Comparison of ENCODE assay signal across 23 cellular contexts in genomic region chr6:151437401-151437800, GRCh38. TPM values are rescaled to one million over a fixed set of nuclear protein-coding genes. Genes with fewer than 3 reads are reported as not detected.
A peak's percentile ranks its signal among the peaks of the same experiment; 100 is the strongest.
DNase-seq lines count a peak whose midpoint lies in the region; ATAC-seq, FAIRE-seq and TF ChIP-seq lines count a peak whose summit lies in the region.
"Had no signal": no experiment of that assay in that cellular context is flagged by ENCODE, and none has a peak within 500 bp of the region (broad histone marks: within the 10 kb centered on the region; RNA-seq: fewer than 3 reads in every experiment).

No MANE protein-coding gene starts in this region.

- no peak for DNase-seq in A673 (ENCODE audit: low spot score)
- peak; percentile 51 for DNase-seq in IMR-90
- DNase-seq in bronchial epithelial cell (ENCODE audit: low read depth): peak; percentile 61
- no peak for DNase-seq in left lobe of liver (ENCODE audit: low spot score)
- no peak for DNase-seq in cortex of kidney (lab: John Stamatoyannopoulos, UW)
- no peak for DNase-seq in cerebellum (ENCODE audit: low spot score)
- DNase-seq in stimulated activated CD4-positive, alpha-beta T cell treated with anti-CD3 and anti-CD28 coated beads, Interleukin-15, amount 100 ng/mL, for 24 hours: no peak
- DNase-seq: activated CD4-positive, alpha-beta memory T cell treated with anti-CD3 and anti-CD28 coated beads for 36 hours; activated T-cell treated with anti-CD3 and anti-CD28 coated beads, Interleukin-2, amount 50 U/mL, for 4 hours; effector CD8-positive, alpha-beta T cell; NCI-H2029 treated with DMSO at 0.1 percent for 48 hours; NCI-H446 treated with DMSO at 0.1 percent for 48 hours; psoas muscle; stimulated activated CD4-positive, alpha-beta T cell treated with anti-CD3 and anti-CD28 coated beads, Interleukin-12 subunit alpha, Interleukin-12 subunit beta, amount 100 ng/mL, for 4 hours; thyroid gland had no signal

- peaks cover 4% of the 10 kb centered on the region; the same call in 1 of the 2 replicates for H3K9me1 ChIP-seq in IMR-90 (ENCODE audit: insufficient read depth, low read length)

- no peak overlapping the region for H4K8ac ChIP-seq in IMR-90 (ENCODE audit: low read depth in 2 of 2, low read length in 2 of 2)

- H2AK5ac ChIP-seq in IMR-90 (ENCODE audit: low read depth, low read length): no peak overlapping the region

- no peak for TF ChIP-seq POLR2A in IMR-90 (IDR thresholded peaks at IDR 0.05; ENCODE audit: low read depth, low read length)

- H3K79me1 ChIP-seq in IMR-90 (ENCODE audit: low read depth in 1 of 2, low read length in 2 of 2): peaks cover 13 to 34% of the 10 kb centered on the region in 2 experiments

- no peak overlapping the region for H3K4me2 ChIP-seq in IMR-90 (ENCODE audit: low read depth, low read length)

- H3K4me1 ChIP-seq in A673 (ENCODE audit: insufficient read depth, low read length, poor library complexity, severe bottlenecking) (peaks cover 28% of the 10 kb centered on the region), IMR-90 (ENCODE audit: control insufficient read depth, insufficient read depth, low read length) (peaks cover 2% of the 10 kb centered on the region)

- no peak for FAIRE-seq in bronchial epithelial cell (lab: Jason Lieb, UNC)
- FAIRE-seq: A204.1 had no signal

- peaks cover 6% of the 10 kb centered on the region for H3K36me3 ChIP-seq in A673 (ENCODE audit: insufficient read depth, low read length, poor library complexity, severe bottlenecking)
- H3K36me3 ChIP-seq in IMR-90 (ENCODE audit: control insufficient read depth, insufficient read depth, low read length): peaks cover 1% of the 10 kb centered on the region
- peaks cover 2% of the 10 kb centered on the region for H3K36me3 ChIP-seq in bronchial epithelial cell (ENCODE audit: control insufficient read depth, insufficient read depth, low read length)
- H3K36me3 ChIP-seq: thyroid gland had no signal

- H3K4ac ChIP-seq in IMR-90 (ENCODE audit: low read depth, low read length): no peak overlapping the region

- H3K9me3 ChIP-seq in A673 (ENCODE audit: low read depth, low read length, poor library complexity, severe bottlenecking) (no peaks in the 10 kb centered on the region), IMR-90 (ENCODE audit: control insufficient read depth, insufficient read depth, low read length) (no peaks in the 10 kb centered on the region)
- H3K9me3 ChIP-seq: psoas muscle, thyroid gland had no signal

- intact Hi-C loops in A673 (cut with micrococcal nuclease; ENCODE audit: unreplicated experiment) (loop anchor here (10.0 kb wide), 1 partner anchor 327 kb away; no protein-coding TSS in a partner anchor), IMR-90 (cut with micrococcal nuclease) (no loop called here)

- no peak overlapping the region for H2BK20ac ChIP-seq in IMR-90 (ENCODE audit: low read depth, low read length)

- H3K23ac ChIP-seq in IMR-90 (ENCODE audit: low read depth, low read length): no peak overlapping the region

- no peak for TF ChIP-seq RAD21 in IMR-90 (IDR thresholded peaks at IDR 0.05; ENCODE audit: low read length)

- H2BK120ac ChIP-seq in IMR-90 (ENCODE audit: low read depth, low read length): no peak overlapping the region

- BruUV-seq in A673 (replicated peaks; lab: Mats Ljungman, UMichigan): no TSS peak
- BruUV-seq in IMR-90 (replicated peaks; lab: Mats Ljungman, UMichigan): no TSS peak

- no peak overlapping the region for H3K14ac ChIP-seq in IMR-90 (replicated peaks; ENCODE audit: low read depth, low read length)

- TF ChIP-seq CTCF in A673 (conservative IDR thresholded peaks at IDR 0.05; ENCODE audit: low read depth, low read length) (no peak), IMR-90 (conservative IDR thresholded peaks at IDR 0.05; ENCODE audit: low read depth, low read length) (no peak), bronchial epithelial cell (IDR thresholded peaks at IDR 0.05; ENCODE audit: insufficient read depth, low read length, severe bottlenecking) (no peak)

- POLR2A ChIA-PET in A673 (lab: Charles Lee; ENCODE audit: low non-redundant PET) (no interaction called here), IMR-90 (lab: Charles Lee; ENCODE audit: unreplicated experiment) (interaction anchor here (0.6 to 1.1 kb wide), 2 partner anchors 8 to 10 kb away, joined by 4 to 9 read pairs; no protein-coding TSS in a partner anchor)

- H3K27me3 ChIP-seq in A673 (replicated peaks; ENCODE audit: insufficient read depth, low read depth, low read length, poor library complexity) (no peaks in the 10 kb centered on the region), IMR-90 (ENCODE audit: control insufficient read depth, insufficient read depth, low read length) (no peaks in the 10 kb centered on the region), bronchial epithelial cell (ENCODE audit: control insufficient read depth, insufficient read depth, low read length) (no peaks in the 10 kb centered on the region)
- H3K27me3 ChIP-seq: thyroid gland had no signal

- dilution Hi-C loops in IMR-90 (cut with HindIII; ENCODE audit: low sequenced_read_pairs, unreplicated experiment): no loop called here

- in situ Hi-C loops in IMR-90 (cut with MboI; ENCODE audit: low sequenced_read_pairs): loop anchor here (25.0 kb wide), 1 partner anchor 700 kb away; no protein-coding TSS in a partner anchor

- CTCF ChIA-PET in A673 (lab: Charles Lee) (no interaction called here), IMR-90 (lab: Yijun Ruan, JAX) (interaction anchor here (0.6 to 1.1 kb wide), 3 partner anchors 8 to 56 kb away, joined by 3 to 5 read pairs (median 3); no protein-coding TSS in a partner anchor)

- no peak overlapping the region for H2AFZ ChIP-seq in IMR-90 (replicated peaks; ENCODE audit: low read length, poor library complexity)

- H3K4me3 ChIP-seq in A673 (ENCODE audit: low read depth, low read length, poor library complexity, severe bottlenecking) (no peak overlapping the region), IMR-90 (ENCODE audit: insufficient read depth, low read depth, low read length) (no peak overlapping the region), bronchial epithelial cell (ENCODE audit: low read depth, low read length) (no peak overlapping the region)
- H3K4me3 ChIP-seq: psoas muscle, thyroid gland had no signal

- no peak overlapping the region for H4K5ac ChIP-seq in IMR-90 (ENCODE audit: low read depth, low read length)

- H2BK15ac ChIP-seq in IMR-90 (ENCODE audit: low read depth, low read length): no peak overlapping the region

- H2BK5ac ChIP-seq in IMR-90 (ENCODE audit: low read depth, low read length, poor library complexity, severe bottlenecking): no peak overlapping the region

- H4K20me1 ChIP-seq in IMR-90 (ENCODE audit: insufficient read depth, low read length): peaks cover 10% of the 10 kb centered on the region; the same call in 1 of the 2 replicates

- H3K18ac ChIP-seq in IMR-90 (ENCODE audit: low read depth, low read length): no peak overlapping the region

- H4K91ac ChIP-seq in IMR-90 (ENCODE audit: insufficient read depth, low read depth, low read length): no peak overlapping the region

- no peak overlapping the region for H3K56ac ChIP-seq in IMR-90 (ENCODE audit: extremely low read depth, insufficient read depth, low read length)

- ATAC-seq in IMR-90 (ENCODE audit: low read depth) (peak; percentile 72), left lobe of liver (peak; percentile 20), GM18909 (IDR thresholded peaks at IDR 0.05; ENCODE audit: poor library complexity, unreplicated experiment) (no peak)
- ATAC-seq: activated naive CD4-positive, alpha-beta T cell treated with anti-CD3 and anti-CD28 coated beads, Interleukin-2, amount 50 U/mL, for 72 hours; activated T-cell treated with anti-CD3 and anti-CD28 coated beads, Interleukin-2, amount 50 U/mL, for 4 hours; natural killer cell treated with Interleukin-12 subunit alpha and Interleukin-12 subunit beta and Interleukin-15 and Interleukin-18, amount 100 ng/mL, for 72 hours; psoas muscle; stimulated activated memory B cell treated with anti-CD40 and anti-IgM and Interleukin-4, amounts not matched to agents 10 μg/mL and 1 μg/mL and 100 μg/mL, for 72 hours had no signal

- H3K27ac ChIP-seq in A673 (ENCODE audit: low read depth, low read length, poor library complexity, severe bottlenecking) (peak overlapping the region; percentile 53), IMR-90 (ENCODE audit: insufficient read depth, low read length) (no peak overlapping the region)
- H3K27ac ChIP-seq: psoas muscle had no signal

- H2AK9ac ChIP-seq in IMR-90 (replicated peaks; ENCODE audit: low read depth, low read length, poor library complexity): no peak overlapping the region

- H3K9ac ChIP-seq in IMR-90 (ENCODE audit: low read depth, low read length): no peak overlapping the region

TF ChIP-seq in IMR-90, 13 proteins besides CTCF, POLR2A, EP300 and RAD21:
- no peak for TF ChIP-seq RFX5 (IDR thresholded peaks at IDR 0.05; ENCODE audit: low read depth, low read length)
- no peak for TF ChIP-seq RCOR1 (IDR thresholded peaks at IDR 0.05; ENCODE audit: insufficient replicate concordance, low read length)
- no peak for TF ChIP-seq NFE2L2 (IDR thresholded peaks at IDR 0.05; ENCODE audit: low read depth, low read length)
- TF ChIP-seq MAZ (IDR thresholded peaks at IDR 0.05; ENCODE audit: borderline replicate concordance, low read depth, low read length): no peak
- no peak for TF ChIP-seq CEBPB (IDR thresholded peaks at IDR 0.05; ENCODE audit: low read depth, low read length)

RNA-seq across cellular contexts. Expression of gene RMND1, which starts 14.5 kb away (rescaled TPM):
- total RNA-seq in A673 (2021) (25.6 and 26.8 TPM in 2 replicates), IMR-90 (2012; rRNA removed) (24.6 and 32.8 TPM in 2 replicates), bronchial epithelial cell (25.0 and 51.6 TPM in 2 replicates), left lobe of liver (18.6 TPM), cerebellum (29.5 TPM)
- polyA plus RNA-seq in IMR-90 (2012; rRNA removed): 10.6 and 13.1 TPM in 2 replicates
- polyA plus RNA-seq in IMR-90 (2012; cell fraction: cytosol; rRNA removed): 2.7 and 4.7 TPM in 2 replicates
- 1.6 and 11.1 TPM in 2 replicates for polyA plus RNA-seq in IMR-90 (2012; cell fraction: nucleus; rRNA removed; ENCODE audit: low replicate concordance)

RNA-seq across cellular contexts. Expression of gene ZBTB2, which starts 46.0 kb away (rescaled TPM):
- total RNA-seq in A673 (2021): 19.7 and 24.0 TPM in 2 replicates
- total RNA-seq in IMR-90 (2012; rRNA removed): 11.7 and 11.8 TPM in 2 replicates
- 17.7 and 17.8 TPM in 2 replicates for polyA plus RNA-seq in IMR-90 (2012; rRNA removed)
- 4.3 and 9.6 TPM in 2 replicates for polyA plus RNA-seq in IMR-90 (2012; cell fraction: cytosol; rRNA removed)
- polyA plus RNA-seq in IMR-90 (2012; cell fraction: nucleus; rRNA removed; ENCODE audit: low replicate concordance): 5.6 and 10.9 TPM in 2 replicates
- total RNA-seq in bronchial epithelial cell: 5.4 and 9.2 TPM in 2 replicates
- total RNA-seq in left lobe of liver: 2.7 TPM
- 6.9 TPM for total RNA-seq in cerebellum

RNA-seq across cellular contexts. Expression of gene CCDC170, which starts 56.4 kb away (rescaled TPM):
- total RNA-seq in A673 (2021) (0.17 and 0.55 TPM in 2 replicates), IMR-90 (2012; rRNA removed) (0.28 and 0.54 TPM in 2 replicates), bronchial epithelial cell (not detected in 2 replicates), left lobe of liver (0.45 TPM), cerebellum (2.6 TPM)
- polyA plus RNA-seq in IMR-90 (2012; rRNA removed): 0.12 and 0.14 TPM in 2 replicates
- 0.03 and 0.47 TPM in 2 replicates for polyA plus RNA-seq in IMR-90 (2012; cell fraction: cytosol; rRNA removed)
- polyA plus RNA-seq in IMR-90 (2012; cell fraction: nucleus; rRNA removed; ENCODE audit: low replicate concordance): 0.01 and 0.21 TPM in 2 replicates
- total RNA-seq: activated CD4-positive, alpha-beta memory T cell treated with anti-CD3 and anti-CD28 coated beads for 36 hours; activated naive CD4-positive, alpha-beta T cell treated with anti-CD3 and anti-CD28 coated beads, Interleukin-2, amount 50 U/mL, for 72 hours; activated T-cell treated with anti-CD3 and anti-CD28 coated beads, Interleukin-2, amount 50 U/mL, for 4 hours; kidney epithelial cell; natural killer cell treated with Interleukin-12 subunit alpha and Interleukin-12 subunit beta and Interleukin-15 and Interleukin-18, amount 100 ng/mL, for 72 hours; T-helper 1 cell treated with Interleukin-12 subunit alpha and Interleukin-12 subunit beta and Interleukin-4 antibody, amounts not matched to agents 30 ng/mL and 1 ng/mL, for 36 hours had no signal
- polyA plus RNA-seq: IgD-negative memory B cell had no signal

Comparison
In these comparisons a context has a peak if more than half of its experiments do, and no peak if none do; other contexts are left out.
1. DNase-seq: peak in IMR-90 (single experiment) and bronchial epithelial cell (single experiment); none in A673 (single experiment), left lobe of liver (single experiment), cortex of kidney (single experiment), cerebellum (single experiment) and stimulated activated CD4-positive, alpha-beta T cell treated with anti-CD3 and anti-CD28 coated beads, Interleukin-15, amount 100 ng/mL, for 24 hours (single experiment).